11 cellular contexts compared by ENCODE assay signal in the genomic region with DNA sequence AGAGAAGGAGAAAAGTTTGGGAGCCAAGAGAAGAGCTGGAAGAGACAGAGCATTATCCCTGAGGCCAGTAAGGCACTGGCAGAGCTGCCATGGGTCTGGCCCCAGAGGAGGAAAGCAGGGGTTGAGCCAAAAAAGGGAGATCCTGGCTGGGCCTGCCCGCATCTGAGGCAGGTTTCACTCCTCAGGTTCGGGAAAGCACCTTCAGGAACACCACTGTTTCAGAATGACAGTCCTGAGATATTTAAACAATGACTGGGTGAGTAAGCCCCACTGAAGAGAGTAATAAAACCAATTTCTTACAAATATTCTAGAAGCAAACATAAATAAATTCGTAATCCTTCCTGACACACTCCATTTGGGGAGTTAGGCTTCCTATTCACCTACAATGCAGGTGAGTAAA.
DNase-seq lines count a peak whose midpoint lies in the region; ATAC-seq lines count a peak whose summit lies in the region.
"Had no signal": no experiment of that assay in that cellular context is flagged by ENCODE, and none has a peak within 500 bp of the region (broad histone marks: within the 10 kb centered on the region; RNA-seq: fewer than 3 reads in every experiment).

No MANE protein-coding gene starts in this region.

- H3K4me1 Mint-ChIP-seq in activated naive CD8-positive, alpha-beta T cell treated with anti-CD3 and anti-CD28 coated beads for 36 hours, result peaks cover 81% of the 10 kb centered on the region

- H3K36me3 Mint-ChIP-seq in activated naive CD8-positive, alpha-beta T cell treated with anti-CD3 and anti-CD28 coated beads for 36 hours, result peaks cover 58% of the 10 kb centered on the region

- peak overlapping the region; percentile 94 for H3K27ac Mint-ChIP-seq in activated naive CD8-positive, alpha-beta T cell treated with anti-CD3 and anti-CD28 coated beads for 36 hours
- H3K27ac Mint-ChIP-seq: IgD-negative memory B cell had no signal

- no peaks in the 10 kb centered on the region for H3K27me3 Mint-ChIP-seq in activated naive CD8-positive, alpha-beta T cell treated with anti-CD3 and anti-CD28 coated beads for 36 hours
- H3K27me3 Mint-ChIP-seq: IgD-negative memory B cell had no signal

- peak; percentile 64 for ATAC-seq in HG02938 (IDR thresholded peaks at IDR 0.05; ENCODE audit: unreplicated experiment)
- no peak for ATAC-seq in GM21717 (IDR thresholded peaks at IDR 0.05; ENCODE audit: unreplicated experiment)
- ATAC-seq: Panc1 had no signal

- H3K4me3 Mint-ChIP-seq in activated naive CD8-positive, alpha-beta T cell treated with anti-CD3 and anti-CD28 coated beads for 36 hours, result peak overlapping the region; percentile 66

- no peaks in the 10 kb centered on the region for H3K9me3 Mint-ChIP-seq in activated naive CD8-positive, alpha-beta T cell treated with anti-CD3 and anti-CD28 coated beads for 36 hours
- H3K9me3 Mint-ChIP-seq: IgD-negative memory B cell had no signal

- peak; percentile 67 to 76 for DNase-seq in activated CD4-positive, alpha-beta T cell treated with anti-CD3 and anti-CD28 coated beads, Interleukin-2, amount 50 U/mL, for 48 hours
- DNase-seq in activated CD4-positive, alpha-beta T cell treated with anti-CD3 and anti-CD28 coated beads for 1 hour, result no peak
- peak; percentile 68 for DNase-seq in activated naive CD8-positive, alpha-beta T cell treated with anti-CD3 and anti-CD28 coated beads for 36 hours
- DNase-seq in stimulated activated CD4-positive, alpha-beta T cell treated with anti-CD3 and anti-CD28 coated beads, TNF-alpha, amount 100 ng/mL, for 48 hours (ENCODE audit: low read depth in 3 of 3), result peak; percentile 31 to 63 (median 44)
- DNase-seq in iPS-NIHi7 (ENCODE audit: extremely low spot score) (no peak), NCI-H2029 (lab: John Stamatoyannopoulos, UW) (no peak)
- DNase-seq: thyroid gland had no signal

Comparison
In these comparisons a context has a peak if more than half of its experiments do, and no peak if none do; other contexts are left out.
1. DNase-seq: peak in activated CD4-positive, alpha-beta T cell treated with anti-CD3 and anti-CD28 coated beads, Interleukin-2, amount 50 U/mL, for 48 hours (2 of 2), activated naive CD8-positive, alpha-beta T cell treated with anti-CD3 and anti-CD28 coated beads for 36 hours (single experiment) and stimulated activated CD4-positive, alpha-beta T cell treated with anti-CD3 and anti-CD28 coated beads, TNF-alpha, amount 100 ng/mL, for 48 hours (3 of 3); none in activated CD4-positive, alpha-beta T cell treated with anti-CD3 and anti-CD28 coated beads for 1 hour (single experiment), iPS-NIHi7 (single experiment) and NCI-H2029 (single experiment).